In the genomic region with DNA sequence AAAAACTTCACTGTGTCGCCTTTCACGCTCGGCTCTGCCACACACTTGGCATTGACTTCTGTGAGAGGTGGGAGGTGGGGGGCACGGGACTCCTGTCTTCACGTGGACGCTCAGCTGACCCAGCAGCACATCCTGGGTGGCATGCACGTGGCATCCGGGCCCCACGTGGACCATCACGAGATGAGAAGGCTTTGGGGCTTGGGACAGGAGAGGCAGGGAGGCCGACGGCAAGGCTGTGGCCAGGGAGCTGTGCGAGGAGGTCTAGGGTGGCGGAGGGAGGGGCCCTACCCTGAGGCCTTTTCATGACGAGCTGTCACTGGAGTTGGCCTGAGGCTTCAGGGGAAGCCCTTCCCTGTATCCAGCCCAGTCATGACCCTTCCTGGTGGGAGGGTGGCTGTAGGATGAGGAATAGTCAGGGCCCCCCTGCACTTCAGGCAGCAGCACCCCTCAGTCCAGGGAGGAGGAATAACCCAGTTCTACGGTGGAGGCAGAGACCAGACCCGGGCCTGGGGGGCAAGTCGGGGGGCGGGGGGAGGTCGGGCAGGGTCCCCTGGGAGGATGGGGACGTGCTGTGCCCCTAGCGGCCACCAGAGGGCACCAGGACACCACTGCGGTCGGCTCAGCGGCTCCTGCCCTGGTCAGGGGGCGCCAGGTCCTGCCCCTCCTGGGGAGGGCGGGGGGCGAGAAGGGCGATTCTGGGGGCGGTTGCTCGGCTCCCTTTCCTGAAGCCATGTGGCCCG, we compare ENCODE assay signal across 6 cellular contexts. TPM values are rescaled to one million over a fixed set of nuclear protein-coding genes. Genes with fewer than 3 reads are reported as not detected.
DNase-seq lines count a peak whose midpoint lies in the region; ATAC-seq and TF ChIP-seq lines count a peak whose summit lies in the region.

No MANE protein-coding gene starts in this region.

- H3K27me3 Mint-ChIP-seq in activated T-helper 17 cell treated with anti-CD3 and anti-CD28 coated beads, Interleukin-2, amount 50 U/mL, for 72 hours, result peaks cover 16% of the 10 kb centered on the region

- H3K9me3 ChIP-seq in uterus, result no peaks in the 10 kb centered on the region

- H3K9me3 Mint-ChIP-seq in activated T-helper 17 cell treated with anti-CD3 and anti-CD28 coated beads, Interleukin-2, amount 50 U/mL, for 72 hours, result no peaks in the 10 kb centered on the region

- ATAC-seq in activated T-helper 17 cell treated with anti-CD3 and anti-CD28 coated beads, Interleukin-2, amount 50 U/mL, for 72 hours (replicated peaks), result peak; percentile 78
- peak; percentile 86 for ATAC-seq in left lobe of liver
- ATAC-seq in HG02973 (IDR thresholded peaks at IDR 0.05; ENCODE audit: unreplicated experiment), result no peak

- no peak overlapping the region for H3K4me3 Mint-ChIP-seq in activated T-helper 17 cell treated with anti-CD3 and anti-CD28 coated beads, Interleukin-2, amount 50 U/mL, for 72 hours

- H3K27me3 ChIP-seq in uterus, result no peaks in the 10 kb centered on the region

- intact Hi-C loops in uterus (cut with DNase I; ENCODE audit: low total_unique reads), result loop anchor here (10.0 kb wide), 1 partner anchor 81 kb away; no protein-coding TSS in a partner anchor

- peak; percentile 65 to 97 (median 82) for TF ChIP-seq CTCF in uterus (IDR thresholded peaks at IDR 0.05)

- H3K27ac ChIP-seq in uterus, result no peak overlapping the region

- DNase-seq in NCI-H2227 (lab: John Stamatoyannopoulos, UW; ENCODE audit: unreplicated experiment), result peak; percentile 46
- no peak for DNase-seq in NCI-H2227 treated with DMSO at 0.1 percent for 48 hours (lab: John Stamatoyannopoulos, UW)
- DNase-seq in left lobe of liver (ENCODE audit: low spot score), result no peak
- DNase-seq in uterus, result peak; percentile 31 to 58

- H3K36me3 Mint-ChIP-seq in activated T-helper 17 cell treated with anti-CD3 and anti-CD28 coated beads, Interleukin-2, amount 50 U/mL, for 72 hours (ENCODE audit: low read depth), result no peaks in the 10 kb centered on the region

- no peaks in the 10 kb centered on the region for H3K4me1 ChIP-seq in uterus

- TF ChIP-seq POLR2A in uterus (IDR thresholded peaks at IDR 0.05), result no peak

- H3K4me1 Mint-ChIP-seq in activated T-helper 17 cell treated with anti-CD3 and anti-CD28 coated beads, Interleukin-2, amount 50 U/mL, for 72 hours, result no peaks in the 10 kb centered on the region

- no peak overlapping the region for H3K4me3 ChIP-seq in uterus

- H3K36me3 ChIP-seq in uterus, result no peaks in the 10 kb centered on the region

- no peak overlapping the region for H3K27ac Mint-ChIP-seq in activated T-helper 17 cell treated with anti-CD3 and anti-CD28 coated beads, Interleukin-2, amount 50 U/mL, for 72 hours

RNA-seq across cellular contexts. Expression of gene PERM1, which starts 2.0 kb away (rescaled TPM):
- not detected for total RNA-seq in activated T-helper 17 cell treated with anti-CD3 and anti-CD28 coated beads, Interleukin-2, amount 50 U/mL, for 72 hours
- total RNA-seq in left lobe of liver (0.83 TPM), uterus (1 to 10 TPM in 1 of 4 donors, not detected in 3; 2.3 TPM)

RNA-seq across cellular contexts. Expression of gene HES4, which starts 16.0 kb away (rescaled TPM):
- total RNA-seq in activated T-helper 17 cell treated with anti-CD3 and anti-CD28 coated beads, Interleukin-2, amount 50 U/mL, for 72 hours, result 1 to 10 TPM in 1 of 2 donors, not detected in 1; 2.5 TPM
- total RNA-seq in left lobe of liver (3.9 TPM), uterus (10 to 100 TPM; 19.6 to 41.0 (median 36.3) TPM)

RNA-seq across cellular contexts. Expression of gene PLEKHN1, which starts 17.6 kb away (rescaled TPM):
- total RNA-seq in activated T-helper 17 cell treated with anti-CD3 and anti-CD28 coated beads, Interleukin-2, amount 50 U/mL, for 72 hours, result 1 to 10 TPM; 2.8 to 6.3 TPM
- total RNA-seq in left lobe of liver (0.28 TPM), uterus (1 to 10 TPM in 1 of 4 donors, not detected in 3; 1.1 TPM)

RNA-seq across cellular contexts. Expression of gene KLHL17, which starts 23.5 kb away (rescaled TPM):
- total RNA-seq in activated T-helper 17 cell treated with anti-CD3 and anti-CD28 coated beads, Interleukin-2, amount 50 U/mL, for 72 hours, result 10 to 100 TPM; 17.4 to 17.8 TPM
- 7.3 TPM for total RNA-seq in left lobe of liver
- total RNA-seq in uterus, result 10 to 100 TPM in 2 of 4 donors, 1 to 10 TPM in 2; 1.8 to 15.3 (median 9.6) TPM

RNA-seq across cellular contexts. Expression of gene NOC2L, which starts 24.9 kb away (rescaled TPM):
- 100 to 1,000 TPM in 1 of 2 donors, 10 to 100 TPM in 1; 57.6 to 141 TPM for total RNA-seq in activated T-helper 17 cell treated with anti-CD3 and anti-CD28 coated beads, Interleukin-2, amount 50 U/mL, for 72 hours
- total RNA-seq in left lobe of liver, result 32.5 TPM
- total RNA-seq in uterus, result 10 to 100 TPM; 21.8 to 58.8 (median 37.5) TPM

Comparison
In these comparisons a context has a peak if more than half of its experiments do, and no peak if none do; other contexts are left out.
1. DNase-seq: peak in NCI-H2227 (single experiment) and uterus (2 of 2); none in NCI-H2227 treated with DMSO at 0.1 percent for 48 hours (single experiment) and left lobe of liver (single experiment).